Comparison of ENCODE assay signal across 8 cellular contexts in genomic region chr18:12884521-12885323, GRCh38. TPM values are rescaled to one million over a fixed set of nuclear protein-coding genes. Genes with fewer than 3 reads are reported as not detected.
DNase-seq lines count a peak whose midpoint lies in the region; TF ChIP-seq lines count a peak whose summit lies in the region.

No MANE protein-coding gene starts in this region.

- no peak for TF ChIP-seq CTCF in SK-N-SH (IDR thresholded peaks at IDR 0.05)
- TF ChIP-seq CTCF in retinal pigment epithelial cell (conservative IDR thresholded peaks at IDR 0.05; ENCODE audit: low read depth, low read length) = no peak

- H3K36me3 ChIP-seq in SK-N-SH (replicated peaks in 1 of 2; ENCODE audit: control insufficient read depth in 1 of 2, insufficient read depth in 2 of 2, low read length in 1 of 2) = no peaks in the 10 kb centered on the region

- POLR2A ChIA-PET in SK-N-SH (lab: Yijun Ruan, JAX) = interaction anchor here (1.3 kb wide), 1 partner anchor 154 kb away, joined by 4 read pairs; no protein-coding TSS in a partner anchor

- WGBS in SK-N-SH (ENCODE audit: low lambda C conversion rate) = 36% methylated on average over 20 of the region's 20 CpGs

- H4K20me1 ChIP-seq in SK-N-SH (ENCODE audit: insufficient read depth) = peaks cover 11% of the 10 kb centered on the region

- peaks cover 0 to 10% of the 10 kb centered on the region in 2 experiments; a peak in 2 of 4 replicates for H3K4me1 ChIP-seq in SK-N-SH (ENCODE audit: control insufficient read depth in 1 of 2, insufficient read depth in 2 of 2, low read depth in 1 of 2, low read length in 1 of 2)

- H3K4me3 ChIP-seq in SK-N-SH (ENCODE audit: low read depth in 2 of 2, low read length in 1 of 2) = peak overlapping the region; percentile 76 to 93
- H3K4me3 ChIP-seq in retinal pigment epithelial cell (ENCODE audit: low read length) = peak overlapping the region; percentile 76

- CTCF ChIA-PET in SK-N-SH (lab: Yijun Ruan, JAX) = interaction anchor here (1.3 to 1.6 kb wide), 2 partner anchors 9 to 141 kb away, joined by 4 to 5 read pairs; no protein-coding TSS in a partner anchor

- H3K27me3 ChIP-seq in SK-N-SH (ENCODE audit: insufficient read depth) = no peaks in the 10 kb centered on the region

- no peaks in the 10 kb centered on the region for H3K9me3 ChIP-seq in SK-N-SH

- H3K79me2 ChIP-seq in SK-N-SH (ENCODE audit: insufficient read depth) = peaks cover 39% of the 10 kb centered on the region

- H3K9ac ChIP-seq in SK-N-SH = peak overlapping the region; percentile 59

- peak overlapping the region; percentile 86 for H3K4me2 ChIP-seq in SK-N-SH

- no peaks in the 10 kb centered on the region for H3K9me2 ChIP-seq in SK-N-SH

- peak; percentile 36 for DNase-seq in NCI-H345 (lab: John Stamatoyannopoulos, UW)
- no peak for DNase-seq in NCI-H345 treated with DMSO at 0.1 percent for 48 hours (lab: John Stamatoyannopoulos, UW; ENCODE audit: unreplicated experiment)
- no peak for DNase-seq in SK-N-SH
- DNase-seq in fibroblast of peridontal ligament (ENCODE audit: extremely low read depth) = peak; percentile 34
- DNase-seq in retinal pigment epithelial cell (ENCODE audit: low read depth) = no peak
- no peak for DNase-seq in hypothalamus (lab: John Stamatoyannopoulos, UW)
- no peak for DNase-seq in activated effector memory CD4-positive, alpha-beta T cell treated with anti-CD3 and anti-CD28 coated beads, Interleukin-2, amount 50 U/mL, for 16 hours
- DNase-seq in NCI-H1417 (lab: John Stamatoyannopoulos, UW) = no peak

- TF ChIP-seq EP300 in SK-N-SH (IDR thresholded peaks at IDR 0.05; ENCODE audit: borderline replicate concordance in 1 of 2, low read depth in 1 of 2, low read length in 1 of 2) = no peak

- peaks cover 8% of the 10 kb centered on the region for H3F3A ChIP-seq in SK-N-SH (replicated peaks; ENCODE audit: insufficient read depth)

- peak overlapping the region; percentile 43 to 67; a peak in 3 of 4 replicates for H3K27ac ChIP-seq in SK-N-SH (ENCODE audit: low read depth in 2 of 2, low read length in 1 of 2)

- TF ChIP-seq RAD21 in SK-N-SH (IDR thresholded peaks at IDR 0.05; ENCODE audit: low read length) = no peak

- peak overlapping the region; percentile 76 for H2AFZ ChIP-seq in SK-N-SH (ENCODE audit: low read depth)

TF ChIP-seq in SK-N-SH, 30 proteins besides CTCF, POLR2A, EP300 and RAD21:
- no peak for TF ChIP-seq NRF1 (IDR thresholded peaks at IDR 0.05; ENCODE audit: low read depth, low read length)
- TF ChIP-seq YY1 (IDR thresholded peaks at IDR 0.05; ENCODE audit: low read depth) = no peak
- TF ChIP-seq MAX (IDR thresholded peaks at IDR 0.05; ENCODE audit: low read depth) = no peak
- no peak for TF ChIP-seq TAF1 (IDR thresholded peaks at IDR 0.05; ENCODE audit: borderline replicate concordance, low read depth, low read length)
- TF ChIP-seq FOSL2 (IDR thresholded peaks at IDR 0.05; ENCODE audit: borderline replicate concordance, low read depth) = no peak
- no peak for TF ChIP-seq TCF12 (IDR thresholded peaks at IDR 0.05)
- TF ChIP-seq NFIC (IDR thresholded peaks at IDR 0.05; ENCODE audit: borderline replicate concordance) = no peak
- no peak for TF ChIP-seq REST (IDR thresholded peaks at IDR 0.05; ENCODE audit: low read depth, low read length)
- TF ChIP-seq USF2 (IDR thresholded peaks at IDR 0.05; ENCODE audit: borderline replicate concordance, low read depth, low read length) = no peak
- no peak for TF ChIP-seq ELF1 (IDR thresholded peaks at IDR 0.05)
- no peak for TF ChIP-seq RXRA (IDR thresholded peaks at IDR 0.05; ENCODE audit: borderline replicate concordance, low read depth)
- TF ChIP-seq RCOR1 (IDR thresholded peaks at IDR 0.05; ENCODE audit: low read length) = no peak

RNA-seq across cellular contexts. Expression of gene PTPN2, which starts 0.7 kb away (rescaled TPM):
- polyA plus RNA-seq in SK-N-SH (2012; rRNA removed) = 11.2 and 13.0 TPM in 2 replicates
- polyA plus RNA-seq in SK-N-SH (2012; cell fraction: cytosol; rRNA removed) = 15.5 and 17.9 TPM in 2 replicates
- polyA plus RNA-seq in SK-N-SH (2012; cell fraction: nucleus; rRNA removed) = 15.9 and 26.6 TPM in 2 replicates

Comparison
In these comparisons a context has a peak if more than half of its experiments do, and no peak if none do; other contexts are left out.
1. DNase-seq: peak in NCI-H345 (single experiment) and fibroblast of peridontal ligament (single experiment); none in NCI-H345 treated with DMSO at 0.1 percent for 48 hours (single experiment), SK-N-SH (single experiment), retinal pigment epithelial cell (single experiment), hypothalamus (0 of 51), activated effector memory CD4-positive, alpha-beta T cell treated with anti-CD3 and anti-CD28 coated beads, Interleukin-2, amount 50 U/mL, for 16 hours (single experiment) and NCI-H1417 (0 of 3).